ENCODE assay signal across 8 cellular contexts in genomic region chr3:29764603-29765254, GRCh38.
DNase-seq lines count a peak whose midpoint lies in the region; ATAC-seq and TF ChIP-seq lines count a peak whose summit lies in the region.

No MANE protein-coding gene starts in this region.

- H3K4me1 ChIP-seq in adrenal gland (replicated peaks in 1 of 2) = peaks cover 2 to 27% of the 10 kb centered on the region in 2 donors

- peak; percentile 89 for ATAC-seq in left lobe of liver
- ATAC-seq in natural killer cell treated with Interleukin-12 subunit alpha and Interleukin-12 subunit beta and Interleukin-15 and Interleukin-18, amount 100 ng/mL, for 72 hours = no peak
- no peak for ATAC-seq in GM18520 (IDR thresholded peaks at IDR 0.05; ENCODE audit: unreplicated experiment)
- ATAC-seq in stimulated activated naive CD8-positive, alpha-beta T cell treated with anti-CD3 and anti-CD28 coated beads, Interleukin-15, amount 100 ng/mL, for 72 hours = no peak

- intact Hi-C loops in adrenal gland (cut with DNase I) = no loop called here

- no peaks in the 10 kb centered on the region for H3K36me3 ChIP-seq in adrenal gland (replicated peaks in 1 of 2)

- H3K9me3 Mint-ChIP-seq in natural killer cell treated with Interleukin-12 subunit alpha and Interleukin-12 subunit beta and Interleukin-15 and Interleukin-18, amount 100 ng/mL, for 72 hours = peaks cover 11% of the 10 kb centered on the region
- H3K9me3 Mint-ChIP-seq in stimulated activated naive CD8-positive, alpha-beta T cell treated with anti-CD3 and anti-CD28 coated beads, Interleukin-15, amount 100 ng/mL, for 72 hours = no peaks in the 10 kb centered on the region

- CTCF ChIA-PET in AG04449 (lab: Yijun Ruan, JAX) = interaction anchor here (1.1 to 1.8 kb wide), 5 partner anchors 8 to 620 kb away, joined by 3 to 6 read pairs (median 4); no protein-coding TSS in a partner anchor

- no peaks in the 10 kb centered on the region for H3K27me3 ChIP-seq in adrenal gland

- H3K27ac Mint-ChIP-seq in natural killer cell treated with Interleukin-12 subunit alpha and Interleukin-12 subunit beta and Interleukin-15 and Interleukin-18, amount 100 ng/mL, for 72 hours = no peak overlapping the region
- no peak overlapping the region for H3K27ac Mint-ChIP-seq in stimulated activated naive CD8-positive, alpha-beta T cell treated with anti-CD3 and anti-CD28 coated beads, Interleukin-15, amount 100 ng/mL, for 72 hours

- TF ChIP-seq RAD21 in Ishikawa (IDR thresholded peaks at IDR 0.05; ENCODE audit: low read depth) = peak; percentile 79

- TF ChIP-seq EP300 in Ishikawa (IDR thresholded peaks at IDR 0.05; ENCODE audit: borderline replicate concordance) = no peak

- H3K27ac ChIP-seq in adrenal gland = no peak overlapping the region

- DNase-seq in AG04449 (ENCODE audit: low read depth, low spot score) (peak; percentile 58), adrenal gland (peak in 5 of 7 donors; percentile 48 to 70 (median 60)), left lobe of liver (ENCODE audit: low spot score) (no peak), SKM-1 treated with dmso at 0.1 percent for 144 hours (lab: John Stamatoyannopoulos, UW; ENCODE audit: unreplicated experiment) (no peak)
- no peak for DNase-seq in natural killer cell treated with Interleukin-12 subunit alpha and Interleukin-12 subunit beta and Interleukin-15 and Interleukin-18, amount 100 ng/mL, for 72 hours (ENCODE audit: low spot score)
- DNase-seq in stimulated activated naive CD8-positive, alpha-beta T cell treated with anti-CD3 and anti-CD28 coated beads, Interleukin-15, amount 100 ng/mL, for 72 hours = no peak

- no peak overlapping the region for H3K4me3 ChIP-seq in AG04449 (ENCODE audit: low read depth, low read length)
- no peak overlapping the region for H3K4me3 ChIP-seq in adrenal gland

- H3K4me1 Mint-ChIP-seq in natural killer cell treated with Interleukin-12 subunit alpha and Interleukin-12 subunit beta and Interleukin-15 and Interleukin-18, amount 100 ng/mL, for 72 hours (ENCODE audit: low read depth in 2 of 2) = no peaks in the 10 kb centered on the region
- H3K4me1 Mint-ChIP-seq in stimulated activated naive CD8-positive, alpha-beta T cell treated with anti-CD3 and anti-CD28 coated beads, Interleukin-15, amount 100 ng/mL, for 72 hours = no peaks in the 10 kb centered on the region

- TF ChIP-seq CTCF in AG04449 (IDR thresholded peaks at IDR 0.05; ENCODE audit: insufficient read depth, low read length, missing control alignments) (peak; percentile 52), adrenal gland (IDR thresholded peaks at IDR 0.05) (peak; percentile 36 to 90 (median 70))

- no peaks in the 10 kb centered on the region for H3K9me3 ChIP-seq in adrenal gland (replicated peaks in 1 of 3)

- no peak for TF ChIP-seq POLR2A in adrenal gland (IDR thresholded peaks at IDR 0.05)

- 20 to 26% (median 22%) methylated on average over 2 of the region's 2 CpGs for WGBS in adrenal gland, 4 donors

- H3K27me3 Mint-ChIP-seq in natural killer cell treated with Interleukin-12 subunit alpha and Interleukin-12 subunit beta and Interleukin-15 and Interleukin-18, amount 100 ng/mL, for 72 hours = no peaks in the 10 kb centered on the region
- H3K27me3 Mint-ChIP-seq in stimulated activated naive CD8-positive, alpha-beta T cell treated with anti-CD3 and anti-CD28 coated beads, Interleukin-15, amount 100 ng/mL, for 72 hours = no peaks in the 10 kb centered on the region

- POLR2A ChIA-PET in AG04449 (lab: Yijun Ruan, JAX) = no interaction called here

- no peak overlapping the region for H3K4me3 Mint-ChIP-seq in natural killer cell treated with Interleukin-12 subunit alpha and Interleukin-12 subunit beta and Interleukin-15 and Interleukin-18, amount 100 ng/mL, for 72 hours
- H3K4me3 Mint-ChIP-seq in stimulated activated naive CD8-positive, alpha-beta T cell treated with anti-CD3 and anti-CD28 coated beads, Interleukin-15, amount 100 ng/mL, for 72 hours = no peak overlapping the region

- H3K36me3 Mint-ChIP-seq in natural killer cell treated with Interleukin-12 subunit alpha and Interleukin-12 subunit beta and Interleukin-15 and Interleukin-18, amount 100 ng/mL, for 72 hours = no peaks in the 10 kb centered on the region

TF ChIP-seq in Ishikawa, 13 proteins besides CTCF, POLR2A, EP300 and RAD21:
- TF ChIP-seq FOXM1 (IDR thresholded peaks at IDR 0.05; ENCODE audit: borderline replicate concordance, low read depth) = no peak
- peak; percentile 49 for TF ChIP-seq TEAD4 (IDR thresholded peaks at IDR 0.05)
- TF ChIP-seq EGR1 (IDR thresholded peaks at IDR 0.05) = no peak
- no peak for TF ChIP-seq TAF1 (IDR thresholded peaks at IDR 0.05; ENCODE audit: low read depth)
- TF ChIP-seq TCF12 (IDR thresholded peaks at IDR 0.05; ENCODE audit: low read depth) = no peak
- TF ChIP-seq NFIC (IDR thresholded peaks at IDR 0.05) = peak; percentile 79
- no peak for TF ChIP-seq CREB1 (IDR thresholded peaks at IDR 0.05; ENCODE audit: low read depth)
- TF ChIP-seq MAX (IDR thresholded peaks at IDR 0.05) = no peak
- TF ChIP-seq USF1 (IDR thresholded peaks at IDR 0.05) = no peak
- no peak for TF ChIP-seq YY1 (IDR thresholded peaks at IDR 0.05; ENCODE audit: low read depth)

Comparison
In these comparisons a context has a peak if more than half of its experiments do, and no peak if none do; other contexts are left out.
1. DNase-seq: peak in AG04449 (single experiment) and adrenal gland (5 of 7); none in left lobe of liver (single experiment), SKM-1 treated with dmso at 0.1 percent for 144 hours (single experiment), natural killer cell treated with Interleukin-12 subunit alpha and Interleukin-12 subunit beta and Interleukin-15 and Interleukin-18, amount 100 ng/mL, for 72 hours (single experiment) and stimulated activated naive CD8-positive, alpha-beta T cell treated with anti-CD3 and anti-CD28 coated beads, Interleukin-15, amount 100 ng/mL, for 72 hours (0 of 2).